Comparison of ENCODE assay signal across 1 cellular context in genomic region chr13:27383104-27383921, GRCh38.
TF ChIP-seq lines count a peak whose summit lies in the region.

No MANE protein-coding gene starts in this region.

TF ChIP-seq in HepG2, 621 proteins besides CTCF, POLR2A, EP300 and RAD21 (continued from another document and continues in another):
- TF ChIP-seq STAT6 (CRISPR knock-in tag; IDR thresholded peaks at IDR 0.05; ENCODE audit: borderline replicate concordance): no peak
- no peak for TF ChIP-seq IRF1 (CRISPR knock-in tag; IDR thresholded peaks at IDR 0.05; ENCODE audit: low read depth)
- TF ChIP-seq FOXK1 (CRISPR knock-in tag; IDR thresholded peaks at IDR 0.05; ENCODE audit: borderline replicate concordance, low read depth): no peak
- TF ChIP-seq ZBTB14 (CRISPR knock-in tag; IDR thresholded peaks at IDR 0.05): no peak
- no peak for TF ChIP-seq ZNF414 (CRISPR knock-in tag; IDR thresholded peaks at IDR 0.05)
- TF ChIP-seq GPBP1L1 (CRISPR knock-in tag; IDR thresholded peaks at IDR 0.05): no peak
- no peak for TF ChIP-seq RBFOX2 (IDR thresholded peaks at IDR 0.05; ENCODE audit: low read depth, low read length)
- 0 out of 2 replicates have a peak, but pooled peaks have one; percentile 47 for TF ChIP-seq MED1 (CRISPR knock-in tag; IDR thresholded peaks at IDR 0.05)
- no peak for TF ChIP-seq ZBTB40 (IDR thresholded peaks at IDR 0.05)
- TF ChIP-seq ZBTB40 (CRISPR knock-in tag; IDR thresholded peaks at IDR 0.05): 0 out of 2 replicates have a peak, but pooled peaks have one; percentile 41
- TF ChIP-seq ZNF329 (CRISPR knock-in tag; IDR thresholded peaks at IDR 0.05; ENCODE audit: low read depth): no peak
- no peak for TF ChIP-seq SOX13 (IDR thresholded peaks at IDR 0.05)
- no peak for TF ChIP-seq SOX13 (CRISPR knock-in tag; conservative IDR thresholded peaks at IDR 0.05 in 1 of 2, IDR thresholded peaks at IDR 0.05 in 1 of 2)
- 0 out of 2 replicates have a peak, but pooled peaks have one; percentile 36 for TF ChIP-seq AKAP8 (CRISPR knock-in tag; IDR thresholded peaks at IDR 0.05)
- TF ChIP-seq U2AF2 (IDR thresholded peaks at IDR 0.05; ENCODE audit: low read depth, low read length): no peak
- 0 out of 2 replicates have a peak, but pooled peaks have one; percentile 38 for TF ChIP-seq POLR2G (IDR thresholded peaks at IDR 0.05; ENCODE audit: low read depth, low read length)
- no peak for TF ChIP-seq EZH2 (conservative IDR thresholded peaks at IDR 0.05; ENCODE audit: low read depth, low read length)
- peak; percentile 38; the same call in 1 of the 2 replicates for TF ChIP-seq ZSCAN25 (CRISPR knock-in tag; IDR thresholded peaks at IDR 0.05)
- TF ChIP-seq DMAP1 (CRISPR knock-in tag; IDR thresholded peaks at IDR 0.05): 0 out of 2 replicates have a peak, but pooled peaks have one; percentile 48
- no peak for TF ChIP-seq ZSCAN31 (CRISPR knock-in tag; IDR thresholded peaks at IDR 0.05; ENCODE audit: low read depth)
- TF ChIP-seq ATF2 (CRISPR knock-in tag; IDR thresholded peaks at IDR 0.05): 0 out of 2 replicates have a peak, but pooled peaks have one; percentile 25
- no peak for TF ChIP-seq ELK4 (CRISPR knock-in tag; IDR thresholded peaks at IDR 0.05; ENCODE audit: borderline replicate concordance)
- TF ChIP-seq SP4 (CRISPR knock-in tag; IDR thresholded peaks at IDR 0.05): 0 out of 2 replicates have a peak, but pooled peaks have one; percentile 6
- TF ChIP-seq THRA (CRISPR knock-in tag; IDR thresholded peaks at IDR 0.05; ENCODE audit: borderline replicate concordance): 0 out of 2 replicates have a peak, but pooled peaks have one; percentile 12
- TF ChIP-seq HIC2 (CRISPR knock-in tag; IDR thresholded peaks at IDR 0.05; ENCODE audit: low read depth): no peak
- TF ChIP-seq SAFB2 (CRISPR knock-in tag; IDR thresholded peaks at IDR 0.05; ENCODE audit: borderline replicate concordance, low read depth): no peak
- TF ChIP-seq ZBTB37 (CRISPR knock-in tag; IDR thresholded peaks at IDR 0.05): no peak
- no peak for TF ChIP-seq NFE2L1 (CRISPR knock-in tag; IDR thresholded peaks at IDR 0.05; ENCODE audit: borderline replicate concordance)
- no peak for TF ChIP-seq PHF20 (CRISPR knock-in tag; IDR thresholded peaks at IDR 0.05)
- TF ChIP-seq KAT7 (CRISPR knock-in tag; IDR thresholded peaks at IDR 0.05; ENCODE audit: borderline replicate concordance): no peak
- TF ChIP-seq ZNF678 (CRISPR knock-in tag; IDR thresholded peaks at IDR 0.05): 0 out of 2 replicates have a peak, but pooled peaks have one; percentile 48
